Comparison of ENCODE assay signal across 19 cellular contexts in the genomic region with DNA sequence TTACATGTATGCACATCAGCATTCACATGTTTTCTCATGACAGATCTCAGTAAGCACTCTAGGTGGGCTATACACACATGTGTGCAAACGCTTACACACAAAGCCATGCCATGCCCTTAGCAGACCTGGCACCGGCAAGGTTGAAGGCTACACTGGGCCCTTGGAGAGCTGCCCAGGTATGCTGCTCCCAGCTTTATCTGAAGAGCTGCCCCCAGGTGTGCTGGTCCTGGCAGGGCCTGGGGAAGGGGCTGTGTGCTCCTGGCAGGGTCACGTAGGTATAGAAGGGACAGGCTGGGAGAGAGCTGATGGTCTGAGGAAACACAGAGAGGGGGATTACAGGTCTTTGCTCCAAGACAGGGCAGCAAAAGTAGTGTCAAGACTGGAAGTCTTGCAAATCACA.
"Had no signal": no experiment of that assay in that cellular context is flagged by ENCODE, and none has a peak within 500 bp of the region (broad histone marks: within the 10 kb centered on the region; RNA-seq: fewer than 3 reads in every experiment).

No MANE protein-coding gene starts in this region.

- DNase-seq: activated naive CD4-positive, alpha-beta T cell treated with Interleukin-2 at 50 U/mL for 16 hours; activated naive CD8-positive, alpha-beta T cell treated with anti-CD3 and anti-CD28 coated beads for 36 hours; activated T-cell treated with anti-CD3 and anti-CD28 coated beads, Interleukin-2, amount 50 U/mL, for 24 hours; colonic mucosa; dorsolateral prefrontal cortex; effector memory CD8-positive, alpha-beta T cell; hypothalamus; left cardiac atrium; mesendoderm; mucosa of descending colon; stimulated activated CD4-positive, alpha-beta T cell treated with anti-CD3 and anti-CD28 coated beads, Interleukin-4, amount 100 ng/mL, for 24 hours; stimulated activated naive CD8-positive, alpha-beta T cell treated with anti-CD3 and anti-CD28 coated beads, Interleukin-15, Interleukin-2, amounts not matched to agents 100 U/mL and 50 U/mL, for 24 hours; T-helper 1 cell had no signal

- H3K36me3 ChIP-seq: breast epithelium, colonic mucosa, prostate gland had no signal

- H3K27me3 Mint-ChIP-seq: activated naive CD8-positive, alpha-beta T cell treated with anti-CD3 and anti-CD28 coated beads for 36 hours; activated T-cell treated with anti-CD3 and anti-CD28 coated beads, Interleukin-2, amount 50 U/mL, for 24 hours; central memory CD8-positive, alpha-beta T cell had no signal

- H3K9me3 ChIP-seq: breast epithelium, colonic mucosa, mucosa of descending colon, prostate gland had no signal

- H3K9me3 Mint-ChIP-seq: activated naive CD8-positive, alpha-beta T cell treated with anti-CD3 and anti-CD28 coated beads for 36 hours; activated T-cell treated with anti-CD3 and anti-CD28 coated beads, Interleukin-2, amount 50 U/mL, for 24 hours; activated T-helper 2 cell treated with anti-CD3 and anti-CD28 coated beads, Interferon-gamma antibody, Interleukin-2, Interleukin-4, amounts not matched to agents 10 μg/mL and 5 μg/mL and 100 μg/mL, durations not matched to agents 14 hours and 24 hours and 36 hours; central memory CD8-positive, alpha-beta T cell; effector memory CD8-positive, alpha-beta T cell; neural crest cell had no signal

- H3K4me3 ChIP-seq: breast epithelium, colonic mucosa, dorsolateral prefrontal cortex, mucosa of descending colon, prostate gland had no signal

- H3K27me3 ChIP-seq: breast epithelium, colonic mucosa, dorsolateral prefrontal cortex had no signal

- H3K4me3 Mint-ChIP-seq: activated naive CD8-positive, alpha-beta T cell treated with anti-CD3 and anti-CD28 coated beads for 36 hours; activated T-cell treated with anti-CD3 and anti-CD28 coated beads, Interleukin-2, amount 50 U/mL, for 24 hours; central memory CD8-positive, alpha-beta T cell; effector memory CD8-positive, alpha-beta T cell; neural crest cell; WTC11 had no signal

- H3K36me3 Mint-ChIP-seq: activated naive CD8-positive, alpha-beta T cell treated with anti-CD3 and anti-CD28 coated beads for 36 hours; WTC11 had no signal

- H3K27ac Mint-ChIP-seq: activated naive CD8-positive, alpha-beta T cell treated with anti-CD3 and anti-CD28 coated beads for 36 hours; activated T-cell treated with anti-CD3 and anti-CD28 coated beads, Interleukin-2, amount 50 U/mL, for 24 hours; activated T-helper 2 cell treated with anti-CD3 and anti-CD28 coated beads, Interferon-gamma antibody, Interleukin-2, Interleukin-4, amounts not matched to agents 10 μg/mL and 5 μg/mL and 100 μg/mL, durations not matched to agents 14 hours and 24 hours and 36 hours; effector memory CD8-positive, alpha-beta T cell; WTC11 had no signal

- H3K4me1 ChIP-seq: breast epithelium, colonic mucosa, prostate gland had no signal

- H3K4me1 Mint-ChIP-seq: activated naive CD8-positive, alpha-beta T cell treated with anti-CD3 and anti-CD28 coated beads for 36 hours; central memory CD8-positive, alpha-beta T cell had no signal

- ATAC-seq: effector memory CD8-positive, alpha-beta T cell; left cardiac atrium; mucosa of descending colon; stimulated activated naive CD8-positive, alpha-beta T cell treated with anti-CD3 and anti-CD28 coated beads, Interleukin-15, Interleukin-2, amounts not matched to agents 100 U/mL and 50 U/mL, for 24 hours; WTC11 had no signal

- H3K27ac ChIP-seq: breast epithelium, colonic mucosa, dorsolateral prefrontal cortex, prostate gland had no signal
